26 cellular contexts compared by ENCODE assay signal in genomic region chr4:13202731-13203519, GRCh38.
DNase-seq lines count a peak whose midpoint lies in the region; ATAC-seq, FAIRE-seq and TF ChIP-seq lines count a peak whose summit lies in the region.
"Had no signal": no experiment of that assay in that cellular context is flagged by ENCODE, and none has a peak within 500 bp of the region (broad histone marks: within the 10 kb centered on the region; RNA-seq: fewer than 3 reads in every experiment).

No MANE protein-coding gene starts in this region.

- H3K27ac ChIP-seq in left ventricle myocardium inferior (replicated peaks) = no peak overlapping the region
- H3K27ac ChIP-seq in GM12878 (ENCODE audit: control insufficient read depth, insufficient read depth) = no peak overlapping the region
- peak overlapping the region in 2 of 4 donors; percentile 30 to 48 for H3K27ac ChIP-seq in gastroesophageal sphincter
- no peak overlapping the region for H3K27ac ChIP-seq in gastrocnemius medialis
- no peak overlapping the region for H3K27ac ChIP-seq in pancreas
- H3K27ac ChIP-seq: A549; BLaER1 treated with 17β-estradiol and CSF1 and Interleukin-3, amounts not matched to agents 10 nM and 100 nM had no signal

- BruUV-seq in GM12878 (replicated peaks; lab: Mats Ljungman, UMichigan) = no TSS peak

- no peaks in the 10 kb centered on the region for H3K4me1 ChIP-seq in left ventricle myocardium inferior
- H3K4me1 ChIP-seq in GM12878 (ENCODE audit: control insufficient read depth, insufficient read depth, low read length) = no peaks in the 10 kb centered on the region
- H3K4me1 ChIP-seq in gastroesophageal sphincter = no peaks in the 10 kb centered on the region
- no peaks in the 10 kb centered on the region for H3K4me1 ChIP-seq in gastrocnemius medialis
- H3K4me1 ChIP-seq in pancreas = no peaks in the 10 kb centered on the region
- H3K4me1 ChIP-seq: A549; BE2C; BLaER1 treated with 17β-estradiol and CSF1 and Interleukin-3, amounts not matched to agents 10 nM and 100 nM had no signal

- FAIRE-seq in GM12878 (lab: Jason Lieb, UNC) (no peak), pancreas (lab: Jason Lieb, UNC) (no peak)
- FAIRE-seq: A549, D721Med, GM12891, GM18507 had no signal

- H4K20me1 ChIP-seq in GM12878 (ENCODE audit: control insufficient read depth, insufficient read depth) = no peaks in the 10 kb centered on the region
- H4K20me1 ChIP-seq: BLaER1 treated with 17β-estradiol and CSF1 and Interleukin-3, amounts not matched to agents 10 nM and 100 nM had no signal

- intact Hi-C loops in Right ventricle myocardium inferior (cut with DNase I) (no loop called here), left ventricle myocardium inferior (cut with micrococcal nuclease) (no loop called here), GM12878 (cut with micrococcal nuclease; ENCODE audit: unreplicated experiment) (no loop called here), gastrocnemius medialis (cut with DNase I; ENCODE audit: low total_unique reads) (no loop called here), pancreas (cut with DNase I) (no loop called here)

- DNase-seq in Right ventricle myocardium inferior (ENCODE audit: missing footprints) (no peak), left ventricle myocardium inferior (no peak), GM12878 (ENCODE audit: low read depth, low spot score) (no peak), gastrocnemius medialis (peak; percentile 3 to 14), pancreas (no peak), NCI-H2029 treated with DMSO at 0.1 percent for 48 hours (lab: John Stamatoyannopoulos, UW) (no peak), SIG-M5 (lab: John Stamatoyannopoulos, UW) (no peak)
- DNase-seq: 8988T; ACHN; AML-193; BE2C; CD4-positive, alpha-beta T cell; CD8-positive, alpha-beta memory T cell; DMS 273 treated with DMSO at 0.1 percent for 48 hours; DMS79; EL; GDM1; H9 had no signal

- SMC1A ChIA-PET in GM12878 (lab: Charles Lee; ENCODE audit: uncharacterized antibody, unreplicated experiment) = no interaction called here

- CTCF ChIA-PET in GM12878 (lab: Yijun Ruan, JAX) = no interaction called here

- no peaks in the 10 kb centered on the region for H3K79me2 ChIP-seq in GM12878 (ENCODE audit: control insufficient read depth, insufficient read depth, low read length)

- no peak overlapping the region for H3K9ac ChIP-seq in GM12878 (ENCODE audit: control insufficient read depth, insufficient read depth, low read length)
- H3K9ac ChIP-seq: BLaER1 treated with 17β-estradiol and CSF1 and Interleukin-3, amounts not matched to agents 10 nM and 100 nM had no signal

- H2AFZ ChIP-seq in GM12878 (ENCODE audit: control insufficient read depth, low read depth, low read length) = no peak overlapping the region
- H2AFZ ChIP-seq: GM23338 had no signal

- 90% methylated on average over 2 of the region's 2 CpGs for WGBS in GM12878 (ENCODE audit: insufficient coverage, insufficient replicate concordance, low lambda C conversion rate, missing lambda C conversion rate)
- 65 to 75% methylated on average over 2 of the region's 2 CpGs for WGBS in gastroesophageal sphincter (ENCODE audit: low coverage in 1 of 2), 2 donors
- 92 to 93% methylated on average over 2 of the region's 2 CpGs for WGBS in pancreas, 2 donors

- H3K4me3 ChIP-seq in left ventricle myocardium inferior = no peak overlapping the region
- H3K4me3 ChIP-seq in GM12878 = no peak overlapping the region
- H3K4me3 ChIP-seq in gastroesophageal sphincter = no peak overlapping the region
- H3K4me3 ChIP-seq in gastrocnemius medialis = no peak overlapping the region
- no peak overlapping the region for H3K4me3 ChIP-seq in pancreas
- H3K4me3 ChIP-seq: A549; BLaER1 treated with 17β-estradiol and CSF1 and Interleukin-3, amounts not matched to agents 10 nM and 100 nM; GM23338 had no signal

- no peaks in the 10 kb centered on the region for H3K9me3 ChIP-seq in left ventricle myocardium inferior (replicated peaks)
- H3K9me3 ChIP-seq in GM12878 (replicated peaks; ENCODE audit: control insufficient read depth, insufficient read depth, low read length) = no peaks in the 10 kb centered on the region
- no peaks in the 10 kb centered on the region for H3K9me3 ChIP-seq in gastroesophageal sphincter
- no peaks in the 10 kb centered on the region for H3K9me3 ChIP-seq in gastrocnemius medialis
- no peaks in the 10 kb centered on the region for H3K9me3 ChIP-seq in pancreas
- H3K9me3 ChIP-seq: A549; BE2C; BLaER1 treated with 17β-estradiol and CSF1 and Interleukin-3, amounts not matched to agents 10 nM and 100 nM had no signal

- TF ChIP-seq CTCF in left ventricle myocardium inferior (IDR thresholded peaks at IDR 0.05; ENCODE audit: borderline replicate concordance) = no peak
- TF ChIP-seq CTCF in GM12878 (IDR thresholded peaks at IDR 0.05 in 2 of 3, conservative IDR thresholded peaks at IDR 0.05 in 1 of 3; ENCODE audit: control insufficient read depth in 2 of 3, extremely low read depth in 1 of 3, insufficient read depth in 1 of 3, low read depth in 3 of 3, low read length in 3 of 3) = no peak
- TF ChIP-seq CTCF in gastroesophageal sphincter (IDR thresholded peaks at IDR 0.05) = no peak
- TF ChIP-seq CTCF in gastrocnemius medialis (IDR thresholded peaks at IDR 0.05 in 4 of 5, conservative IDR thresholded peaks at IDR 0.05 in 1 of 5) = no peak
- no peak for TF ChIP-seq CTCF in pancreas (IDR thresholded peaks at IDR 0.05)

- H3K36me3 ChIP-seq in left ventricle myocardium inferior = no peaks in the 10 kb centered on the region
- H3K36me3 ChIP-seq in GM12878 (ENCODE audit: control insufficient read depth in 2 of 2, insufficient read depth in 2 of 2, low read length in 1 of 2) = no peaks in the 10 kb centered on the region
- no peaks in the 10 kb centered on the region for H3K36me3 ChIP-seq in gastroesophageal sphincter
- H3K36me3 ChIP-seq in gastrocnemius medialis = no peaks in the 10 kb centered on the region
- no peaks in the 10 kb centered on the region for H3K36me3 ChIP-seq in pancreas
- H3K36me3 ChIP-seq: BE2C; BLaER1 treated with 17β-estradiol and CSF1 and Interleukin-3, amounts not matched to agents 10 nM and 100 nM had no signal

- H3K4me2 ChIP-seq in GM12878 (ENCODE audit: control insufficient read depth, insufficient read depth) = no peak overlapping the region
- H3K4me2 ChIP-seq: A549; BLaER1 treated with 17β-estradiol and CSF1 and Interleukin-3, amounts not matched to agents 10 nM and 100 nM; GM23338 had no signal

- RAD21 ChIA-PET in GM12878 (lab: Charles Lee; ENCODE audit: unreplicated experiment) = no interaction called here

- POLR2A ChIA-PET in GM12878 (lab: Charles Lee) = no interaction called here

- TF ChIP-seq EP300 in GM12878 (IDR thresholded peaks at IDR 0.05; ENCODE audit: borderline replicate concordance in 1 of 2, control insufficient read depth in 1 of 2, low read depth in 2 of 2, low read length in 2 of 2) = no peak
- no peak for TF ChIP-seq EP300 in gastroesophageal sphincter (IDR thresholded peaks at IDR 0.05)

- in situ Hi-C loops in GM12878 (cut with MboI) = no loop called here
- in situ Hi-C loops in gastrocnemius medialis (cut with MboI; ENCODE audit: low sequenced_read_pairs in 4 of 4) = no loop called here

- peak; percentile 68 for ATAC-seq in Right ventricle myocardium inferior
- no peak for ATAC-seq in GM12878
- ATAC-seq in gastroesophageal sphincter = peak; percentile 77
- ATAC-seq in gastrocnemius medialis = no peak
- no peak for ATAC-seq in pancreas
- ATAC-seq: A549, GM23338, HCT116 had no signal

- TF ChIP-seq RAD21 in GM12878 (IDR thresholded peaks at IDR 0.05; ENCODE audit: insufficient read depth, low read depth, low read length) = no peak

- no peaks in the 10 kb centered on the region for H3K27me3 ChIP-seq in left ventricle myocardium inferior (ENCODE audit: low read depth)
- no peaks in the 10 kb centered on the region for H3K27me3 ChIP-seq in GM12878 (replicated peaks in 1 of 2; ENCODE audit: control insufficient read depth in 2 of 2, insufficient read depth in 2 of 2, low read length in 1 of 2)
- no peaks in the 10 kb centered on the region for H3K27me3 ChIP-seq in gastroesophageal sphincter
- no peaks in the 10 kb centered on the region for H3K27me3 ChIP-seq in gastrocnemius medialis
- H3K27me3 ChIP-seq in pancreas = no peaks in the 10 kb centered on the region
- H3K27me3 ChIP-seq: BE2C; BLaER1 treated with 17β-estradiol and CSF1 and Interleukin-3, amounts not matched to agents 10 nM and 100 nM had no signal

- TF ChIP-seq POLR2A in GM12878 (IDR thresholded peaks at IDR 0.05; ENCODE audit: low read depth, low read length) = no peak
- no peak for TF ChIP-seq POLR2A in gastroesophageal sphincter (IDR thresholded peaks at IDR 0.05)
- TF ChIP-seq POLR2A in gastrocnemius medialis (IDR thresholded peaks at IDR 0.05) = no peak

TF ChIP-seq in GM12878, 131 proteins besides CTCF, POLR2A, EP300 and RAD21:
- TF ChIP-seq BCL3 (IDR thresholded peaks at IDR 0.05; ENCODE audit: borderline replicate concordance, insufficient read depth, low read depth, low read length, poor library complexity, severe bottlenecking) = peak; percentile 13
- no peak for TF ChIP-seq ZNF217 (IDR thresholded peaks at IDR 0.05)

Comparison
In these comparisons a context has a peak if more than half of its experiments do, and no peak if none do; other contexts are left out.
1. ATAC-seq: peak in Right ventricle myocardium inferior (single experiment) and gastroesophageal sphincter (single experiment); none in GM12878 (single experiment), gastrocnemius medialis (0 of 2) and pancreas (0 of 4).
2. DNase-seq: peak in gastrocnemius medialis (2 of 2); none in Right ventricle myocardium inferior (single experiment), left ventricle myocardium inferior (single experiment), GM12878 (single experiment), pancreas (0 of 6), NCI-H2029 treated with DMSO at 0.1 percent for 48 hours (single experiment) and SIG-M5 (single experiment).